Comparison of ENCODE assay signal across 1 cellular context in genomic region chr4:83993774-83994173, GRCh38.
TF ChIP-seq lines count a peak whose summit lies in the region.

No MANE protein-coding gene starts in this region.

TF ChIP-seq in Ishikawa, 13 proteins besides CTCF, POLR2A, EP300 and RAD21 (continued from another document):
- TF ChIP-seq, protein P1, sequence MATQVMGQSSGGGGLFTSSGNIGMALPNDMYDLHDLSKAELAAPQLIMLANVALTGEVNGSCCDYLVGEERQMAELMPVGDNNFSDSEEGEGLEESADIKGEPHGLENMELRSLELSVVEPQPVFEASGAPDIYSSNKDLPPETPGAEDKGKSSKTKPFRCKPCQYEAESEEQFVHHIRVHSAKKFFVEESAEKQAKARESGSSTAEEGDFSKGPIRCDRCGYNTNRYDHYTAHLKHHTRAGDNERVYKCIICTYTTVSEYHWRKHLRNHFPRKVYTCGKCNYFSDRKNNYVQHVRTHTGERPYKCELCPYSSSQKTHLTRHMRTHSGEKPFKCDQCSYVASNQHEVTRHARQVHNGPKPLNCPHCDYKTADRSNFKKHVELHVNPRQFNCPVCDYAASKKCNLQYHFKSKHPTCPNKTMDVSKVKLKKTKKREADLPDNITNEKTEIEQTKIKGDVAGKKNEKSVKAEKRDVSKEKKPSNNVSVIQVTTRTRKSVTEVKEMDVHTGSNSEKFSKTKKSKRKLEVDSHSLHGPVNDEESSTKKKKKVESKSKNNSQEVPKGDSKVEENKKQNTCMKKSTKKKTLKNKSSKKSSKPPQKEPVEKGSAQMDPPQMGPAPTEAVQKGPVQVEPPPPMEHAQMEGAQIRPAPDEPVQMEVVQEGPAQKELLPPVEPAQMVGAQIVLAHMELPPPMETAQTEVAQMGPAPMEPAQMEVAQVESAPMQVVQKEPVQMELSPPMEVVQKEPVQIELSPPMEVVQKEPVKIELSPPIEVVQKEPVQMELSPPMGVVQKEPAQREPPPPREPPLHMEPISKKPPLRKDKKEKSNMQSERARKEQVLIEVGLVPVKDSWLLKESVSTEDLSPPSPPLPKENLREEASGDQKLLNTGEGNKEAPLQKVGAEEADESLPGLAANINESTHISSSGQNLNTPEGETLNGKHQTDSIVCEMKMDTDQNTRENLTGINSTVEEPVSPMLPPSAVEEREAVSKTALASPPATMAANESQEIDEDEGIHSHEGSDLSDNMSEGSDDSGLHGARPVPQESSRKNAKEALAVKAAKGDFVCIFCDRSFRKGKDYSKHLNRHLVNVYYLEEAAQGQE (IDR thresholded peaks at IDR 0.05; ENCODE audit: low read depth) = no peak
- TF ChIP-seq, protein P2, sequence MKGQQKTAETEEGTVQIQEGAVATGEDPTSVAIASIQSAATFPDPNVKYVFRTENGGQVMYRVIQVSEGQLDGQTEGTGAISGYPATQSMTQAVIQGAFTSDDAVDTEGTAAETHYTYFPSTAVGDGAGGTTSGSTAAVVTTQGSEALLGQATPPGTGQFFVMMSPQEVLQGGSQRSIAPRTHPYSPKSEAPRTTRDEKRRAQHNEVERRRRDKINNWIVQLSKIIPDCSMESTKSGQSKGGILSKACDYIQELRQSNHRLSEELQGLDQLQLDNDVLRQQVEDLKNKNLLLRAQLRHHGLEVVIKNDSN (IDR thresholded peaks at IDR 0.05) = no peak
- TF ChIP-seq CEBPB (IDR thresholded peaks at IDR 0.05) (no peak), YY1 (IDR thresholded peaks at IDR 0.05; ENCODE audit: low read depth) (no peak), CREB1 (IDR thresholded peaks at IDR 0.05; ENCODE audit: low read depth) (no peak), ZBTB7A (IDR thresholded peaks at IDR 0.05; ENCODE audit: low read depth) (no peak)
- TF ChIP-seq, protein P3, sequence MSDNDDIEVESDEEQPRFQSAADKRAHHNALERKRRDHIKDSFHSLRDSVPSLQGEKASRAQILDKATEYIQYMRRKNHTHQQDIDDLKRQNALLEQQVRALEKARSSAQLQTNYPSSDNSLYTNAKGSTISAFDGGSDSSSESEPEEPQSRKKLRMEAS (IDR thresholded peaks at IDR 0.05) = no peak
